21 cellular contexts compared by ENCODE assay signal in the genomic region with DNA sequence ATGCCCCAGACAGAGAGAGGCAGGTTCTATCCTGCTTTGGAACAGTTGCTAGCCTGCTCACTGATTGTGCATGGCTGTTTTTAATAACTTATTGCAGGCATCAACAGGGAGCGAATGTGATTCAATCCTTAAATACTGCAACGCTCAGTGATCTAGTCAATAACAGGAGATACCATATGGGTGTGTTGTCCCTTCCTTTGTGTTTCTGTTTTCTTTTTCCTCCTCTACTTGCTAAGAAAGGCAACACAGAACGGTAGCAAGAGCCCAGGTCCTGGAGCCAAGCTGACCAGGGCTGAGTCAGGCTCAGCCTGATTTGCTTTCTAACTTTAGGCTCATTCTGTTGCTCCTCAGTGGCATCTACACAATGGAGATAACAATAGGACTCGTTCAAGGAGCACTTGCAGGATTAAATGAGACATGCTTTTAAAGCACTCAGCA.
DNase-seq lines count a peak whose midpoint lies in the region; ATAC-seq, FAIRE-seq and TF ChIP-seq lines count a peak whose summit lies in the region.
"Had no signal": no experiment of that assay in that cellular context is flagged by ENCODE, and none has a peak within 500 bp of the region (broad histone marks: within the 10 kb centered on the region; RNA-seq: fewer than 3 reads in every experiment).

No MANE protein-coding gene starts in this region.

- no peak for TF ChIP-seq RAD21 in K562 (CRISPR knock-in tag; conservative IDR thresholded peaks at IDR 0.05 in 1 of 2, IDR thresholded peaks at IDR 0.05 in 1 of 2)

- CTCF ChIA-PET in K562 (lab: Yijun Ruan, JAX; ENCODE audit: low intra/inter-chr PET ratio): no interaction called here

- H3K27me3 ChIP-seq in K562 (ENCODE audit: control insufficient read depth in 2 of 2, insufficient read depth in 2 of 2, low read length in 2 of 2): no peaks in the 10 kb centered on the region

- in situ Hi-C loops in K562 (cut with MboI): no loop called here

- no peak overlapping the region for H2AFZ ChIP-seq in K562 (ENCODE audit: low read depth, low read length)

- H3K4me3 ChIP-seq in K562: no peak overlapping the region
- H3K4me3 ChIP-seq: A549, GM12878, thoracic aorta had no signal

- no TSS peak for BruUV-seq in K562 (replicated peaks; lab: Mats Ljungman, UMichigan)

- H3K4me2 ChIP-seq in K562 (ENCODE audit: insufficient read depth, low read length): no peak overlapping the region
- H3K4me2 ChIP-seq: A549 had no signal

- peaks cover 17% of the 10 kb centered on the region for H3K79me2 ChIP-seq in K562 (ENCODE audit: control insufficient read depth, insufficient read depth, low read length)

- POLR2A ChIA-PET in K562 (lab: Yijun Ruan, JAX): no interaction called here

- H3K9ac ChIP-seq in K562 (ENCODE audit: insufficient read depth in 1 of 2, low read depth in 2 of 2, low read length in 2 of 2): no peak overlapping the region

- peak; percentile 49; the same call in 1 of the 3 replicates for ATAC-seq in K562
- no peak for ATAC-seq in HG03439 (IDR thresholded peaks at IDR 0.05; ENCODE audit: unreplicated experiment)
- ATAC-seq: CD8-positive, alpha-beta T cell; GM12878 had no signal

- H3K4me1 ChIP-seq in K562 (replicated peaks in 1 of 2; ENCODE audit: control insufficient read depth in 2 of 2, insufficient read depth in 2 of 2, low read length in 2 of 2): peaks cover 0 to 2% of the 10 kb centered on the region in 2 experiments; a peak in 3 of 5 replicates

- H4K20me1 ChIP-seq in K562 (replicated peaks; ENCODE audit: control insufficient read depth, insufficient read depth, low read length): no peaks in the 10 kb centered on the region

- no peaks in the 10 kb centered on the region for H3K9me3 ChIP-seq in K562 (replicated peaks; ENCODE audit: control insufficient read depth, insufficient read depth, low read depth, low read length)
- H3K9me3 ChIP-seq: A549, thoracic aorta had no signal

- WGBS in K562 (ENCODE audit: insufficient coverage, low coverage, missing lambda C conversion rate): 24% methylated on average over 4 of the region's 4 CpGs

- TF ChIP-seq EP300 in K562 (IDR thresholded peaks at IDR 0.05; ENCODE audit: low read length): no peak

- no peak for FAIRE-seq in K562 (lab: Jason Lieb, UNC)
- FAIRE-seq: A549, GM12878, islet of Langerhans, RCC 7860 had no signal

- no peak for TF ChIP-seq CTCF in K562 (IDR thresholded peaks at IDR 0.05 in 2 of 3, conservative IDR thresholded peaks at IDR 0.05 in 1 of 3; ENCODE audit: insufficient read depth in 2 of 3, low read depth in 1 of 3, low read length in 3 of 3)

- H3K36me3 ChIP-seq in K562 (ENCODE audit: control insufficient read depth, insufficient read depth, low read length): no peaks in the 10 kb centered on the region
- H3K36me3 ChIP-seq: thoracic aorta had no signal

- TF ChIP-seq POLR2A in K562 (conservative IDR thresholded peaks at IDR 0.05): no peak

- intact Hi-C loops in K562 (cut with micrococcal nuclease): no loop called here

- H3K27ac ChIP-seq in K562 (ENCODE audit: extremely low read depth, low read depth, low read length): no peak overlapping the region
- peak overlapping the region; percentile 59 for H3K27ac ChIP-seq in substantia nigra (ENCODE audit: low read depth, low read length, poor library complexity, severe bottlenecking)
- H3K27ac ChIP-seq: A549, thoracic aorta had no signal

- H3K9me1 ChIP-seq in K562 (ENCODE audit: control insufficient read depth, insufficient read depth, low read length): no peaks in the 10 kb centered on the region

- DNase-seq in NCI-H748 (lab: John Stamatoyannopoulos, UW; ENCODE audit: unreplicated experiment) (peak; percentile 54), NCI-H748 treated with DMSO at 0.1 percent for 48 hours (lab: John Stamatoyannopoulos, UW) (no peak), K562 (ENCODE audit: extremely low read depth in 1 of 4, low spot score in 3 of 4) (no peak), islet precursor cell (peak; percentile 64), substantia nigra (lab: John Stamatoyannopoulos, UW) (peak in 2 of 49 donors; percentile 18 to 27), SK-N-DZ (ENCODE audit: low spot score) (no peak)
- DNase-seq in NK-92 treated with Interleukin-12 subunit alpha and Interleukin-12 subunit beta, amount 100 ng/mL, for 24 hours (lab: John Stamatoyannopoulos, UW): no peak
- DNase-seq: activated CD4-positive, alpha-beta T cell treated with anti-CD3 and anti-CD28 coated beads for 1 hour; activated naive CD4-positive, alpha-beta T cell treated with anti-CD3 and anti-CD28 coated beads, Interleukin-2, amount 50 U/mL, for 16 hours; CD8-positive, alpha-beta T cell; glutamatergic neuron; KBM-7; NCI-H1105 treated with DMSO at 0.1 percent for 48 hours; NCI-H524; T-helper 1 cell had no signal

TF ChIP-seq in K562, 482 proteins besides CTCF, POLR2A, EP300 and RAD21:
- TF ChIP-seq, protein P1, sequence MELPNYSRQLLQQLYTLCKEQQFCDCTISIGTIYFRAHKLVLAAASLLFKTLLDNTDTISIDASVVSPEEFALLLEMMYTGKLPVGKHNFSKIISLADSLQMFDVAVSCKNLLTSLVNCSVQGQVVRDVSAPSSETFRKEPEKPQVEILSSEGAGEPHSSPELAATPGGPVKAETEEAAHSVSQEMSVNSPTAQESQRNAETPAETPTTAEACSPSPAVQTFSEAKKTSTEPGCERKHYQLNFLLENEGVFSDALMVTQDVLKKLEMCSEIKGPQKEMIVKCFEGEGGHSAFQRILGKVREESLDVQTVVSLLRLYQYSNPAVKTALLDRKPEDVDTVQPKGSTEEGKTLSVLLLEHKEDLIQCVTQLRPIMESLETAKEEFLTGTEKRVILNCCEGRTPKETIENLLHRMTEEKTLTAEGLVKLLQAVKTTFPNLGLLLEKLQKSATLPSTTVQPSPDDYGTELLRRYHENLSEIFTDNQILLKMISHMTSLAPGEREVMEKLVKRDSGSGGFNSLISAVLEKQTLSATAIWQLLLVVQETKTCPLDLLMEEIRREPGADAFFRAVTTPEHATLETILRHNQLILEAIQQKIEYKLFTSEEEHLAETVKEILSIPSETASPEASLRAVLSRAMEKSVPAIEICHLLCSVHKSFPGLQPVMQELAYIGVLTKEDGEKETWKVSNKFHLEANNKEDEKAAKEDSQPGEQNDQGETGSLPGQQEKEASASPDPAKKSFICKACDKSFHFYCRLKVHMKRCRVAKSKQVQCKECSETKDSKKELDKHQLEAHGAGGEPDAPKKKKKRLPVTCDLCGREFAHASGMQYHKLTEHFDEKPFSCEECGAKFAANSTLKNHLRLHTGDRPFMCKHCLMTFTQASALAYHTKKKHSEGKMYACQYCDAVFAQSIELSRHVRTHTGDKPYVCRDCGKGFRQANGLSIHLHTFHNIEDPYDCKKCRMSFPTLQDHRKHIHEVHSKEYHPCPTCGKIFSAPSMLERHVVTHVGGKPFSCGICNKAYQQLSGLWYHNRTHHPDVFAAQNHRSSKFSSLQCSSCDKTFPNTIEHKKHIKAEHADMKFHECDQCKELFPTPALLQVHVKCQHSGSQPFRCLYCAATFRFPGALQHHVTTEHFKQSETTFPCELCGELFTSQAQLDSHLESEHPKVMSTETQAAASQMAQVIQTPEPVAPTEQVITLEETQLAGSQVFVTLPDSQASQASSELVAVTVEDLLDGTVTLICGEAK (IDR thresholded peaks at IDR 0.05): no peak
- TF ChIP-seq, protein P1 (CRISPR knock-in tag; IDR thresholded peaks at IDR 0.05): no peak

Comparison
In these comparisons a context has a peak if more than half of its experiments do, and no peak if none do; other contexts are left out.
1. DNase-seq: peak in NCI-H748 (single experiment) and islet precursor cell (single experiment); none in NCI-H748 treated with DMSO at 0.1 percent for 48 hours (single experiment), K562 (0 of 4), NK-92 treated with Interleukin-12 subunit alpha and Interleukin-12 subunit beta, amount 100 ng/mL, for 24 hours (single experiment) and SK-N-DZ (single experiment).